21 cellular contexts compared by ENCODE assay signal in genomic region chr6:106092279-106092678, GRCh38. TPM values are rescaled to one million over a fixed set of nuclear protein-coding genes. Genes with fewer than 3 reads are reported as not detected.
DNase-seq lines count a peak whose midpoint lies in the region; ATAC-seq and TF ChIP-seq lines count a peak whose summit lies in the region.
"Had no signal": no experiment of that assay in that cellular context is flagged by ENCODE, and none has a peak within 500 bp of the region (broad histone marks: within the 10 kb centered on the region; RNA-seq: fewer than 3 reads in every experiment).

No MANE protein-coding gene starts in this region.

- H3K27ac ChIP-seq in CD4-positive, alpha-beta T cell (ENCODE audit: low read depth, low read length) = no peak overlapping the region
- H3K27ac ChIP-seq in OCI-LY3 (ENCODE audit: low read length) (peak overlapping the region; percentile 97), esophagus (ENCODE audit: low read depth in 2 of 2, low read length in 1 of 2) (no peak overlapping the region), tibial nerve (no peak overlapping the region)
- H3K27ac ChIP-seq: heart left ventricle, HL-60, left ventricle myocardium inferior, prostate gland had no signal

- peaks cover 16% of the 10 kb centered on the region for H3K79me2 ChIP-seq in OCI-LY3 (ENCODE audit: low read length)

- no peak overlapping the region for H2AFZ ChIP-seq in OCI-LY3 (ENCODE audit: low read depth, low read length)

- intact Hi-C loops in CD4-positive, alpha-beta T cell (cut with DNase I, micrococcal nuclease) = loop anchor here in 1 of 2 experiments (10.0 kb wide), 1 partner anchor 607 kb away; no protein-coding TSS in a partner anchor

- peaks cover 54% of the 10 kb centered on the region for H3K27me3 Mint-ChIP-seq in CD4-positive, alpha-beta T cell
- peaks cover 12% of the 10 kb centered on the region for H3K27me3 Mint-ChIP-seq in type B pancreatic cell

- H4K20me1 ChIP-seq in OCI-LY3 (ENCODE audit: insufficient read depth, low read length) = no peaks in the 10 kb centered on the region

- no peaks in the 10 kb centered on the region for H3K9me3 Mint-ChIP-seq in CD4-positive, alpha-beta T cell
- no peaks in the 10 kb centered on the region for H3K9me3 Mint-ChIP-seq in type B pancreatic cell
- H3K9me3 Mint-ChIP-seq: activated T-helper 2 cell treated with anti-CD3 and anti-CD28 coated beads, Interferon-gamma antibody, Interleukin-2, Interleukin-4, amounts not matched to agents 10 μg/mL and 5 μg/mL and 100 μg/mL, durations not matched to agents 14 hours and 24 hours and 36 hours; brain had no signal

- H3K27ac Mint-ChIP-seq in CD4-positive, alpha-beta T cell = peak overlapping the region; percentile 34
- H3K27ac Mint-ChIP-seq in type B pancreatic cell = no peak overlapping the region
- H3K27ac Mint-ChIP-seq: activated T-helper 2 cell treated with anti-CD3 and anti-CD28 coated beads, Interferon-gamma antibody, Interleukin-2, Interleukin-4, amounts not matched to agents 10 μg/mL and 5 μg/mL and 100 μg/mL, durations not matched to agents 14 hours and 24 hours and 36 hours; brain had no signal

- H3K36me3 ChIP-seq in OCI-LY3 (replicated peaks; ENCODE audit: low read depth, low read length) (peaks cover 13% of the 10 kb centered on the region), esophagus (ENCODE audit: control insufficient read depth in 2 of 2, insufficient read depth in 2 of 2, low read length in 1 of 2) (no peaks in the 10 kb centered on the region), tibial nerve (no peaks in the 10 kb centered on the region)
- H3K36me3 ChIP-seq: left ventricle myocardium inferior, prostate gland had no signal

- H3K4me3 Mint-ChIP-seq in CD4-positive, alpha-beta T cell = no peak overlapping the region
- H3K4me3 Mint-ChIP-seq in type B pancreatic cell = no peak overlapping the region

- no peaks in the 10 kb centered on the region for H3K36me3 Mint-ChIP-seq in CD4-positive, alpha-beta T cell (ENCODE audit: low read depth)
- peaks cover 5% of the 10 kb centered on the region for H3K36me3 Mint-ChIP-seq in type B pancreatic cell
- H3K36me3 Mint-ChIP-seq: brain had no signal

- peaks cover 71% of the 10 kb centered on the region for H3K4me1 Mint-ChIP-seq in CD4-positive, alpha-beta T cell (ENCODE audit: low read depth)
- peaks cover 33% of the 10 kb centered on the region for H3K4me1 Mint-ChIP-seq in type B pancreatic cell (ENCODE audit: unreplicated experiment)

- peak overlapping the region; percentile 77 for H3K9ac ChIP-seq in OCI-LY3 (ENCODE audit: low read length)

- ATAC-seq in CD4-positive, alpha-beta T cell (ENCODE audit: poor library complexity) = no peak
- ATAC-seq: heart left ventricle; stimulated activated naive CD8-positive, alpha-beta T cell treated with anti-CD3 and anti-CD28 coated beads, Interleukin-15, Interleukin-2, amounts not matched to agents 100 U/mL and 50 U/mL, for 24 hours had no signal

- H3K4me3 ChIP-seq in GM08714 (ENCODE audit: low read length) (peak overlapping the region; percentile 38; the same call in 1 of the 2 replicates), OCI-LY3 (ENCODE audit: low read length) (peak overlapping the region; percentile 90), esophagus (ENCODE audit: low read depth in 1 of 2, low read length in 2 of 2) (peak overlapping the region; percentile 7 to 32), tibial nerve (no peak overlapping the region)
- H3K4me3 ChIP-seq: heart left ventricle, left ventricle myocardium inferior, prostate gland had no signal

- POLR2A ChIA-PET in CD4-positive, alpha-beta T cell (lab: Charles Lee) = interaction anchor here (0.6 to 1.5 kb wide), 4 partner anchors 11 to 142 kb away, joined by 3 to 4 read pairs (median 4); no protein-coding TSS in a partner anchor

- H3K4me1 ChIP-seq in OCI-LY3 (ENCODE audit: low read length) = peaks cover 79% of the 10 kb centered on the region
- no peaks in the 10 kb centered on the region for H3K4me1 ChIP-seq in esophagus (ENCODE audit: control insufficient read depth in 2 of 2, insufficient read depth in 2 of 2, low read length in 1 of 2)
- peaks cover 0 to 12% (median 6%) of the 10 kb centered on the region in 4 donors for H3K4me1 ChIP-seq in tibial nerve
- H3K4me1 ChIP-seq: prostate gland had no signal

- DNase-seq in CD4-positive, alpha-beta T cell = no peak
- DNase-seq in NCI-H1417 treated with DMSO at 0.1 percent for 48 hours (lab: John Stamatoyannopoulos, UW) = no peak
- no peak for DNase-seq in tibial nerve (ENCODE audit: low spot score in 2 of 2)
- DNase-seq in type B pancreatic cell (ENCODE audit: extremely low spot score, unreplicated experiment) = no peak
- DNase-seq: COR-L47; heart left ventricle; left ventricle myocardium inferior; midbrain; NCI-H2171 treated with DMSO at 0.1 percent for 48 hours; NCI-H69; stimulated activated CD4-positive, alpha-beta T cell treated with anti-CD3 and anti-CD28 coated beads, Interleukin-2, amount 100 ng/mL, for 48 hours; stimulated activated naive CD8-positive, alpha-beta T cell treated with anti-CD3 and anti-CD28 coated beads, Interleukin-15, Interleukin-2, amounts not matched to agents 100 U/mL and 50 U/mL, for 24 hours; SW 1271; trophoblast cell had no signal

- 84 to 90% methylated on average over 5 of the region's 5 CpGs for WGBS in esophagus, 2 donors
- 84 to 88% methylated on average over 5 of the region's 5 CpGs for WGBS in tibial nerve, 2 donors

- H3K27me3 ChIP-seq in CD4-positive, alpha-beta T cell (ENCODE audit: control insufficient read depth, insufficient read depth, low read length) = peaks cover 8% of the 10 kb centered on the region
- no peaks in the 10 kb centered on the region for H3K27me3 ChIP-seq in OCI-LY3 (ENCODE audit: low read depth, low read length)
- no peaks in the 10 kb centered on the region for H3K27me3 ChIP-seq in esophagus (ENCODE audit: control insufficient read depth in 1 of 2, insufficient read depth in 2 of 2, low read length in 2 of 2)
- peaks cover 0 to 13% of the 10 kb centered on the region in 2 donors for H3K27me3 ChIP-seq in tibial nerve

- no peak for TF ChIP-seq EP300 in tibial nerve (IDR thresholded peaks at IDR 0.05)

- TF ChIP-seq CTCF in CD4-positive, alpha-beta T cell (IDR thresholded peaks at IDR 0.05) = no peak
- TF ChIP-seq CTCF in OCI-LY3 (IDR thresholded peaks at IDR 0.05; ENCODE audit: low read depth, low read length) (no peak), tibial nerve (IDR thresholded peaks at IDR 0.05) (no peak), type B pancreatic cell (conservative IDR thresholded peaks at IDR 0.05) (no peak)

- H3K4me2 ChIP-seq in OCI-LY3 (ENCODE audit: low read length) = peak overlapping the region; percentile 96

- CTCF ChIA-PET in CD4-positive, alpha-beta T cell (lab: Charles Lee) = interaction anchor here (0.6 to 1.9 kb wide), 2 partner anchors 130 to 172 kb away, joined by 3 to 9 read pairs; no protein-coding TSS in a partner anchor

- no peak for TF ChIP-seq POLR2A in tibial nerve (IDR thresholded peaks at IDR 0.05)

- H3K9me3 ChIP-seq in CD4-positive, alpha-beta T cell (ENCODE audit: control insufficient read depth, low read length) = no peaks in the 10 kb centered on the region
- H3K9me3 ChIP-seq in OCI-LY3 (ENCODE audit: insufficient read depth, low read length) (no peaks in the 10 kb centered on the region), esophagus (ENCODE audit: control insufficient read depth in 2 of 2, insufficient read depth in 1 of 2, low read depth in 1 of 2, low read length in 1 of 2) (no peaks in the 10 kb centered on the region), tibial nerve (no peaks in the 10 kb centered on the region)
- H3K9me3 ChIP-seq: heart left ventricle, left ventricle myocardium inferior, prostate gland had no signal

RNA-seq across cellular contexts. Expression of gene PRDM1, which starts 6.1 kb away (rescaled TPM):
- total RNA-seq in CD4-positive, alpha-beta T cell = 10 to 100 TPM; 69.9 to 83.4 TPM
- polyA plus RNA-seq in esophagus = 10 to 100 TPM; 29.7 to 37.6 TPM
- total RNA-seq in tibial nerve = 10 to 100 TPM in 1 of 4 donors, 1 to 10 TPM in 3; 2.1 to 17.3 (median 5.6) TPM
- total RNA-seq in type B pancreatic cell (ENCODE audit: low replicate concordance) = 15.5 and 35.5 TPM in 2 replicates

Comparison
In these comparisons a context has a peak if more than half of its experiments do, and no peak if none do; other contexts are left out.
1. H3K4me3 ChIP-seq: peak in GM08714 (single experiment), OCI-LY3 (single experiment) and esophagus (2 of 2); none in tibial nerve (0 of 4).